ENCODE assay signal across 32 cellular contexts in the genomic region with DNA sequence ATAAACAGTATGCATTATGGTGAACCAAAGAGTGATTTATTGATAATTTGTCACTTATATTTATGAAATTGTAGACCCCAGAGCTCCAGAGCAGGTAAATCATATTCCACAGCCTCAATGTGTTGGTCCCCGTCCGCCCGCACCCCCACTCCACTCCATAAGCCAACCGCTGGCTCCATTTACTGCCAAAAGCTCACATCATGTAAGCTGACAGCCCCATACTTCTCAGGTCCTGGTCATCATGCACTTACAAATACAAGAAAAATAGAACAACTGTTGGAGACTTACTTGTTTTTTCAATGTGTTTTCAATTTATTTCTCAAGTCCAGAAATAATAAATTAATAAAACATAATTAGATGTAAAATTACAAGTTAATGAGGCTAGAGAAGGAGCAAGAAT.
"Had no signal": no experiment of that assay in that cellular context is flagged by ENCODE, and none has a peak within 500 bp of the region (broad histone marks: within the 10 kb centered on the region; RNA-seq: fewer than 3 reads in every experiment).

No MANE protein-coding gene starts in this region.

- H3K9me3 ChIP-seq: adrenal gland, body of pancreas, esophagus muscularis mucosa, gastroesophageal sphincter, heart right ventricle had no signal

- H3K4me3 ChIP-seq: adrenal gland, body of pancreas, esophagus muscularis mucosa, gastroesophageal sphincter, heart right ventricle, hepatocyte had no signal

- H2AFZ ChIP-seq: hepatocyte had no signal

- H3K27me3 ChIP-seq: adrenal gland, body of pancreas, esophagus muscularis mucosa, gastroesophageal sphincter, heart right ventricle, hepatocyte had no signal

- H3K4me1 Mint-ChIP-seq: activated CD4-positive, alpha-beta T cell treated with anti-CD3 and anti-CD28 coated beads for 36 hours; activated CD4-positive, alpha-beta T cell treated with anti-CD3 and anti-CD28 coated beads, Interleukin-2, amount 10 ng/mL, durations not matched to agents 24 days and 14 days; activated CD8-positive, alpha-beta memory T cell treated with anti-CD3 and anti-CD28 coated beads, Interleukin-2, amount 10 ng/mL, durations not matched to agents 7 days and 5 days; activated naive CD4-positive, alpha-beta T cell treated with anti-CD3 and anti-CD28 coated beads, Interleukin-2, amount 50 U/mL, for 24 hours; activated naive CD8-positive, alpha-beta T cell treated with anti-CD3 and anti-CD28 coated beads for 36 hours; activated naive CD8-positive, alpha-beta T cell treated with anti-CD3 and anti-CD28 coated beads, Interleukin-2, amount 50 U/mL, for 24 hours; endodermal cell had no signal

- H3K27me3 Mint-ChIP-seq: activated CD4-positive, alpha-beta memory T cell treated with anti-CD3 and anti-CD28 coated beads for 36 hours; activated CD4-positive, alpha-beta T cell treated with anti-CD3 and anti-CD28 coated beads, Interleukin-2, amount 10 ng/mL, durations not matched to agents 24 days and 14 days; activated CD8-positive, alpha-beta memory T cell treated with anti-CD3 and anti-CD28 coated beads, Interleukin-2, amount 10 ng/mL, durations not matched to agents 7 days and 5 days; activated naive CD4-positive, alpha-beta T cell treated with anti-CD3 and anti-CD28 coated beads, Interleukin-2, amount 50 U/mL, for 24 hours; activated naive CD8-positive, alpha-beta T cell treated with anti-CD3 and anti-CD28 coated beads for 36 hours; activated naive CD8-positive, alpha-beta T cell treated with anti-CD3 and anti-CD28 coated beads, Interleukin-2, amount 50 U/mL, for 24 hours had no signal

- H3K36me3 Mint-ChIP-seq: activated CD4-positive, alpha-beta memory T cell treated with anti-CD3 and anti-CD28 coated beads for 36 hours; activated CD8-positive, alpha-beta memory T cell treated with anti-CD3 and anti-CD28 coated beads, Interleukin-2, amount 10 ng/mL, durations not matched to agents 7 days and 5 days; activated naive CD4-positive, alpha-beta T cell treated with anti-CD3 and anti-CD28 coated beads, Interleukin-2, amount 50 U/mL, for 24 hours; activated naive CD8-positive, alpha-beta T cell treated with anti-CD3 and anti-CD28 coated beads for 36 hours had no signal

- H3K4me3 Mint-ChIP-seq: activated CD4-positive, alpha-beta memory T cell treated with anti-CD3 and anti-CD28 coated beads for 36 hours; activated CD4-positive, alpha-beta T cell treated with anti-CD3 and anti-CD28 coated beads for 36 hours; activated CD4-positive, alpha-beta T cell treated with anti-CD3 and anti-CD28 coated beads, Interleukin-2, amount 10 ng/mL, durations not matched to agents 24 days and 14 days; activated CD8-positive, alpha-beta memory T cell treated with anti-CD3 and anti-CD28 coated beads, Interleukin-2, amount 10 ng/mL, durations not matched to agents 7 days and 5 days; activated CD8-positive, alpha-beta T cell treated with anti-CD3 and anti-CD28 coated beads, Interleukin-2, amount 10 ng/mL, durations not matched to agents 7 days and 5 days; activated naive CD4-positive, alpha-beta T cell treated with anti-CD3 and anti-CD28 coated beads, Interleukin-2, amount 50 U/mL, for 24 hours; activated naive CD8-positive, alpha-beta T cell treated with anti-CD3 and anti-CD28 coated beads for 36 hours; activated naive CD8-positive, alpha-beta T cell treated with anti-CD3 and anti-CD28 coated beads, Interleukin-2, amount 50 U/mL, for 24 hours; activated T-helper 1 cell treated with anti-CD3 and anti-CD28 coated beads, Interleukin-12 subunit alpha, Interleukin-12 subunit beta, Interleukin-2, Interleukin-4 antibody, amounts not matched to agents 30 ng/mL and 10 ng/mL and 1 ng/mL, durations not matched to agents 14 hours and 24 hours and 36 hours; endodermal cell had no signal

- H3K36me3 ChIP-seq: adrenal gland, esophagus muscularis mucosa, gastroesophageal sphincter, heart right ventricle had no signal

- DNase-seq: activated CD4-positive, alpha-beta memory T cell treated with anti-CD3 and anti-CD28 coated beads for 36 hours; activated CD4-positive, alpha-beta T cell treated with anti-CD3 and anti-CD28 coated beads for 36 hours; activated CD4-positive, alpha-beta T cell treated with anti-CD3 and anti-CD28 coated beads, Interleukin-2, amount 10 ng/mL, durations not matched to agents 24 days and 14 days; activated CD4-positive, CD25-positive, alpha-beta regulatory T cell; activated CD4-positive, CD25-positive, alpha-beta regulatory T cell treated with anti-CD3 and anti-CD28 coated beads, Interleukin-2, amount 50 U/mL, for 72 hours; activated CD8-positive, alpha-beta memory T cell treated with anti-CD3 and anti-CD28 coated beads, Interleukin-2, amount 10 ng/mL, durations not matched to agents 7 days and 5 days; activated CD8-positive, alpha-beta memory T cell treated with anti-CD3 and anti-CD28 coated beads, Interleukin-2, amount 50 U/mL, for 4 hours; activated CD8-positive, alpha-beta T cell treated with anti-CD3 and anti-CD28 coated beads, Interleukin-2, amount 10 ng/mL, durations not matched to agents 7 days and 5 days; activated effector memory CD4-positive, alpha-beta T cell treated with anti-CD3 and anti-CD28 coated beads, Interleukin-2, amount 50 U/mL, for 16 hours; activated naive CD4-positive, alpha-beta T cell; activated naive CD8-positive, alpha-beta T cell treated with anti-CD3 and anti-CD28 coated beads for 36 hours; activated naive CD8-positive, alpha-beta T cell treated with anti-CD3 and anti-CD28 coated beads, Interleukin-2, amount 50 U/mL, for 24 hours; activated T-cell treated with anti-CD3 and anti-CD28 coated beads, Interleukin-2, amount 50 U/mL, for 1 hour; activated T-cell treated with anti-CD3 and anti-CD28 coated beads, Interleukin-2, amount 50 U/mL, for 48 hours; adrenal gland; amygdala; aorta; body of pancreas; central memory CD4-positive, alpha-beta T cell; cortex of kidney; dermis blood vessel endothelial cell; effector CD4-positive, alpha-beta T cell; endodermal cell; foreskin melanocyte; heart right ventricle; T-helper 2 cell had no signal

- H3K4me2 ChIP-seq: hepatocyte had no signal

- H3K79me2 ChIP-seq: hepatocyte had no signal

- H3K4me1 ChIP-seq: adrenal gland, body of pancreas, gastroesophageal sphincter had no signal

- H3K27ac Mint-ChIP-seq: activated CD4-positive, alpha-beta memory T cell treated with anti-CD3 and anti-CD28 coated beads for 36 hours; activated CD4-positive, alpha-beta T cell treated with anti-CD3 and anti-CD28 coated beads for 36 hours; activated CD4-positive, alpha-beta T cell treated with anti-CD3 and anti-CD28 coated beads, Interleukin-2, amount 10 ng/mL, durations not matched to agents 24 days and 14 days; activated CD8-positive, alpha-beta memory T cell treated with anti-CD3 and anti-CD28 coated beads, Interleukin-2, amount 10 ng/mL, durations not matched to agents 7 days and 5 days; activated CD8-positive, alpha-beta T cell treated with anti-CD3 and anti-CD28 coated beads, Interleukin-2, amount 10 ng/mL, durations not matched to agents 7 days and 5 days; activated naive CD4-positive, alpha-beta T cell treated with anti-CD3 and anti-CD28 coated beads, Interleukin-2, amount 50 U/mL, for 24 hours; activated naive CD8-positive, alpha-beta T cell treated with anti-CD3 and anti-CD28 coated beads for 36 hours; activated naive CD8-positive, alpha-beta T cell treated with anti-CD3 and anti-CD28 coated beads, Interleukin-2, amount 50 U/mL, for 24 hours; activated T-helper 1 cell treated with anti-CD3 and anti-CD28 coated beads, Interleukin-12 subunit alpha, Interleukin-12 subunit beta, Interleukin-2, Interleukin-4 antibody, amounts not matched to agents 30 ng/mL and 10 ng/mL and 1 ng/mL, durations not matched to agents 14 hours and 24 hours and 36 hours; activated T-helper 2 cell treated with anti-CD3 and anti-CD28 coated beads, Interferon-gamma antibody, Interleukin-2, Interleukin-4, amounts not matched to agents 10 μg/mL and 5 μg/mL and 100 μg/mL, durations not matched to agents 14 hours and 24 hours and 36 hours; endodermal cell had no signal

- ATAC-seq: activated CD4-positive, alpha-beta T cell treated with anti-CD3 and anti-CD28 coated beads for 36 hours; activated CD8-positive, alpha-beta memory T cell treated with anti-CD3 and anti-CD28 coated beads, Interleukin-2, amount 10 ng/mL, durations not matched to agents 7 days and 5 days; activated CD8-positive, alpha-beta T cell treated with anti-CD3 and anti-CD28 coated beads, Interleukin-2, amount 10 ng/mL, durations not matched to agents 7 days and 5 days; activated naive CD8-positive, alpha-beta T cell treated with anti-CD3 and anti-CD28 coated beads, Interleukin-2, amount 50 U/mL, for 24 hours; body of pancreas; gastroesophageal sphincter had no signal

- H3K27ac ChIP-seq: adrenal gland, body of pancreas, esophagus muscularis mucosa, gastroesophageal sphincter, heart right ventricle, hepatocyte had no signal

- H3K9me3 Mint-ChIP-seq: activated CD4-positive, alpha-beta memory T cell treated with anti-CD3 and anti-CD28 coated beads for 36 hours; activated naive CD4-positive, alpha-beta T cell treated with anti-CD3 and anti-CD28 coated beads, Interleukin-2, amount 50 U/mL, for 24 hours; activated T-helper 2 cell treated with anti-CD3 and anti-CD28 coated beads, Interferon-gamma antibody, Interleukin-2, Interleukin-4, amounts not matched to agents 10 μg/mL and 5 μg/mL and 100 μg/mL, durations not matched to agents 14 hours and 24 hours and 36 hours; endodermal cell had no signal
